In genomic region chr22:32994046-32994827, GRCh38 we compare ENCODE assay signal across 17 cellular contexts.
DNase-seq lines count a peak whose midpoint lies in the region; ATAC-seq and TF ChIP-seq lines count a peak whose summit lies in the region.
"Had no signal": no experiment of that assay in that cellular context is flagged by ENCODE, and none has a peak within 500 bp of the region (broad histone marks: within the 10 kb centered on the region; RNA-seq: fewer than 3 reads in every experiment).

No MANE protein-coding gene starts in this region.

- no peak for TF ChIP-seq EP300 in tibial nerve (IDR thresholded peaks at IDR 0.05)

- peak overlapping the region; percentile 12 to 77 (median 66) for H3K27ac ChIP-seq in tibial nerve
- H3K27ac ChIP-seq in CD4-positive, alpha-beta T cell (ENCODE audit: low read depth, low read length) = no peak overlapping the region
- H3K27ac ChIP-seq: body of pancreas, neutrophil had no signal

- no peaks in the 10 kb centered on the region for H3K9me3 ChIP-seq in tibial nerve
- no peaks in the 10 kb centered on the region for H3K9me3 ChIP-seq in CD4-positive, alpha-beta T cell (ENCODE audit: control insufficient read depth, low read length)
- H3K9me3 ChIP-seq: body of pancreas, neutrophil had no signal

- POLR2A ChIA-PET in CD4-positive, alpha-beta T cell (lab: Charles Lee) = no interaction called here

- CTCF ChIA-PET in CD4-positive, alpha-beta T cell (lab: Charles Lee) = no interaction called here

- no peak for TF ChIP-seq POLR2A in tibial nerve (IDR thresholded peaks at IDR 0.05)

- H3K36me3 ChIP-seq in tibial nerve = no peaks in the 10 kb centered on the region
- H3K36me3 ChIP-seq: neutrophil had no signal

- no peak overlapping the region for H3K4me3 Mint-ChIP-seq in CD4-positive, alpha-beta T cell
- H3K4me3 Mint-ChIP-seq: activated CD8-positive, alpha-beta memory T cell treated with anti-CD3 and anti-CD28 coated beads, Interleukin-2, amount 10 ng/mL, durations not matched to agents 7 days and 5 days; T-helper 17 cell had no signal

- 30 to 52% methylated on average over 17 to 18 of the region's 18 CpGs for WGBS in tibial nerve, 2 donors

- H3K36me3 Mint-ChIP-seq in CD4-positive, alpha-beta T cell (ENCODE audit: low read depth) = no peaks in the 10 kb centered on the region
- H3K36me3 Mint-ChIP-seq: activated CD8-positive, alpha-beta memory T cell treated with anti-CD3 and anti-CD28 coated beads, Interleukin-2, amount 10 ng/mL, durations not matched to agents 7 days and 5 days had no signal

- intact Hi-C loops in head of caudate nucleus (cut with DNase I) = loop anchor here (10.0 kb wide), 1 partner anchor 189 kb away; the partner anchor contains the start of gene TIMP3
- intact Hi-C loops in CD4-positive, alpha-beta T cell (cut with DNase I, micrococcal nuclease) = no loop called here

- peaks cover 9% of the 10 kb centered on the region for H3K27me3 Mint-ChIP-seq in CD4-positive, alpha-beta T cell
- H3K27me3 Mint-ChIP-seq: activated CD8-positive, alpha-beta memory T cell treated with anti-CD3 and anti-CD28 coated beads, Interleukin-2, amount 10 ng/mL, durations not matched to agents 7 days and 5 days had no signal

- no peaks in the 10 kb centered on the region for H3K4me1 Mint-ChIP-seq in CD4-positive, alpha-beta T cell (ENCODE audit: low read depth)
- H3K4me1 Mint-ChIP-seq: activated CD8-positive, alpha-beta memory T cell treated with anti-CD3 and anti-CD28 coated beads, Interleukin-2, amount 10 ng/mL, durations not matched to agents 7 days and 5 days had no signal

- H3K27ac Mint-ChIP-seq in CD4-positive, alpha-beta T cell = no peak overlapping the region
- H3K27ac Mint-ChIP-seq: activated CD8-positive, alpha-beta memory T cell treated with anti-CD3 and anti-CD28 coated beads, Interleukin-2, amount 10 ng/mL, durations not matched to agents 7 days and 5 days; T-helper 17 cell had no signal

- no peak for TF ChIP-seq CTCF in tibial nerve (IDR thresholded peaks at IDR 0.05)
- no peak for TF ChIP-seq CTCF in CD4-positive, alpha-beta T cell (IDR thresholded peaks at IDR 0.05)

- no peak for ATAC-seq in CD4-positive, alpha-beta T cell (ENCODE audit: poor library complexity)
- no peak for ATAC-seq in HG02973 (IDR thresholded peaks at IDR 0.05; ENCODE audit: unreplicated experiment)
- ATAC-seq: activated CD8-positive, alpha-beta memory T cell treated with anti-CD3 and anti-CD28 coated beads, Interleukin-2, amount 10 ng/mL, durations not matched to agents 7 days and 5 days; body of pancreas; T-helper 17 cell had no signal

- H3K4me3 ChIP-seq in tibial nerve = no peak overlapping the region
- H3K4me3 ChIP-seq: body of pancreas had no signal

- H3K4me1 ChIP-seq in tibial nerve = peaks cover 0 to 56% (median 8%) of the 10 kb centered on the region in 4 donors
- H3K4me1 ChIP-seq: body of pancreas had no signal

- H3K27me3 ChIP-seq in tibial nerve = no peaks in the 10 kb centered on the region
- H3K27me3 ChIP-seq in CD4-positive, alpha-beta T cell (ENCODE audit: control insufficient read depth, insufficient read depth, low read length) = no peaks in the 10 kb centered on the region
- H3K27me3 ChIP-seq: body of pancreas, neutrophil had no signal

- H3K9me3 Mint-ChIP-seq in CD4-positive, alpha-beta T cell = no peaks in the 10 kb centered on the region

- peak in 48 of 56 donors; percentile 22 to 81 (median 56) for DNase-seq in amygdala (lab: John Stamatoyannopoulos, UW)
- peak in 38 of 42 donors; percentile 20 to 80 (median 53) for DNase-seq in head of caudate nucleus
- DNase-seq in middle frontal gyrus (ENCODE audit: extremely low spot score, low spot score) = peak; percentile 24
- DNase-seq in tibial nerve (ENCODE audit: low spot score in 2 of 2) = no peak
- no peak for DNase-seq in CD4-positive, alpha-beta T cell
- DNase-seq in activated T-cell treated with anti-CD3 and anti-CD28 coated beads, Interleukin-2, amount 50 U/mL, for 1 hour = no peak
- no peak for DNase-seq in HPDE6-E6E7 (ENCODE audit: extremely low spot score)
- DNase-seq: activated CD8-positive, alpha-beta memory T cell treated with anti-CD3 and anti-CD28 coated beads, Interleukin-2, amount 10 ng/mL, durations not matched to agents 7 days and 5 days; body of pancreas; Calu3; effector memory CD4-positive, alpha-beta T cell; Kasumi-1; NCI-H1417; NK-92 treated with Interleukin-12 subunit alpha and Interleukin-12 subunit beta, amount 100 ng/mL, for 24 hours; T-helper 17 cell had no signal

Comparison
In these comparisons a context has a peak if more than half of its experiments do, and no peak if none do; other contexts are left out.
1. DNase-seq: peak in amygdala (48 of 56), head of caudate nucleus (38 of 42) and middle frontal gyrus (single experiment); none in tibial nerve (0 of 2), CD4-positive, alpha-beta T cell (0 of 10), activated T-cell treated with anti-CD3 and anti-CD28 coated beads, Interleukin-2, amount 50 U/mL, for 1 hour (single experiment) and HPDE6-E6E7 (single experiment).